In genomic region chr12:12039897-12040296, GRCh38 we compare ENCODE assay signal across 21 cellular contexts. TPM values are rescaled to one million over a fixed set of nuclear protein-coding genes. Genes with fewer than 3 reads are reported as not detected.
"Had no signal": no experiment of that assay in that cellular context is flagged by ENCODE, and none has a peak within 500 bp of the region (broad histone marks: within the 10 kb centered on the region; RNA-seq: fewer than 3 reads in every experiment).

No MANE protein-coding gene starts in this region.

- H3K27me3 ChIP-seq: brain microvascular endothelial cell, cardiac muscle cell had no signal

- H3K27ac ChIP-seq: brain microvascular endothelial cell, cardiac muscle cell had no signal

- H3K36me3 Mint-ChIP-seq: activated naive CD4-positive, alpha-beta T cell treated with anti-CD3 and anti-CD28 coated beads, Interleukin-2, amount 10 ng/mL, durations not matched to agents 7 days and 5 days; activated naive CD8-positive, alpha-beta T cell treated with anti-CD3 and anti-CD28 coated beads for 36 hours had no signal

- H3K4me3 ChIP-seq: cardiac muscle cell had no signal

- ATAC-seq: activated T-cell treated with anti-CD3 and anti-CD28 coated beads, Interleukin-2, amount 50 U/mL, for 72 hours; T-helper 17 cell had no signal

- H3K9me3 Mint-ChIP-seq: activated B cell treated with CpG ODN at 0.5 μM for 24 hours; activated CD4-positive, alpha-beta T cell treated with anti-CD3 and anti-CD28 coated beads, Interleukin-2, amount 10 ng/mL, durations not matched to agents 24 days and 14 days; activated naive CD4-positive, alpha-beta T cell treated with anti-CD3 and anti-CD28 coated beads, Interleukin-2, amount 10 ng/mL, durations not matched to agents 7 days and 5 days; activated naive CD8-positive, alpha-beta T cell treated with anti-CD3 and anti-CD28 coated beads for 36 hours; activated T-cell treated with anti-CD3 and anti-CD28 coated beads, Interleukin-2, amount 50 U/mL, for 72 hours; activated T-helper 2 cell treated with anti-CD3 and anti-CD28 coated beads, Interferon-gamma antibody, Interleukin-2, Interleukin-4, amounts not matched to agents 10 μg/mL and 5 μg/mL and 100 μg/mL, durations not matched to agents 14 hours and 24 hours and 36 hours had no signal

- H3K27ac Mint-ChIP-seq: activated B cell treated with CpG ODN at 0.5 μM for 24 hours; activated CD4-positive, alpha-beta T cell treated with anti-CD3 and anti-CD28 coated beads, Interleukin-2, amount 10 ng/mL, durations not matched to agents 24 days and 14 days; activated naive CD4-positive, alpha-beta T cell treated with anti-CD3 and anti-CD28 coated beads, Interleukin-2, amount 10 ng/mL, durations not matched to agents 7 days and 5 days; activated naive CD8-positive, alpha-beta T cell treated with anti-CD3 and anti-CD28 coated beads for 36 hours; activated T-cell treated with anti-CD3 and anti-CD28 coated beads, Interleukin-2, amount 50 U/mL, for 72 hours; activated T-helper 2 cell treated with anti-CD3 and anti-CD28 coated beads, Interferon-gamma antibody, Interleukin-2, Interleukin-4, amounts not matched to agents 10 μg/mL and 5 μg/mL and 100 μg/mL, durations not matched to agents 14 hours and 24 hours and 36 hours; T-helper 17 cell had no signal

- H3K4me1 Mint-ChIP-seq: activated B cell treated with CpG ODN at 0.5 μM for 24 hours; activated naive CD4-positive, alpha-beta T cell treated with anti-CD3 and anti-CD28 coated beads, Interleukin-2, amount 10 ng/mL, durations not matched to agents 7 days and 5 days; activated naive CD8-positive, alpha-beta T cell treated with anti-CD3 and anti-CD28 coated beads for 36 hours; T-helper 17 cell had no signal

- DNase-seq: activated B cell treated with CpG ODN at 0.5 μM for 24 hours; activated CD4-positive, alpha-beta T cell treated with anti-CD3 and anti-CD28 coated beads for 1 hour; activated CD4-positive, alpha-beta T cell treated with anti-CD3 and anti-CD28 coated beads, Interleukin-2, amount 10 ng/mL, durations not matched to agents 24 days and 14 days; activated CD4-positive, alpha-beta T cell treated with anti-CD3 and anti-CD28 coated beads, Interleukin-2, amount 50 U/mL, for 48 hours; activated gamma-delta T cell treated with Interleukin-2 at 50 U/mL for 16 hours; activated naive CD4-positive, alpha-beta T cell treated with anti-CD3 and anti-CD28 coated beads, Interleukin-2, amount 10 ng/mL, durations not matched to agents 7 days and 5 days; activated naive CD8-positive, alpha-beta T cell treated with anti-CD3 and anti-CD28 coated beads for 36 hours; activated T-cell treated with anti-CD3 and anti-CD28 coated beads for 4 hours; activated T-cell treated with anti-CD3 and anti-CD28 coated beads, Interleukin-2, amount 50 U/mL, for 72 hours; brain microvascular endothelial cell; MM.1S; NCI-H1105; NCI-H1436; NCI-H1694 treated with DMSO at 0.1 percent for 48 hours; NCI-H2029 treated with DMSO at 0.1 percent for 48 hours; NCI-H510A treated with DMSO at 0.1 percent for 48 hours; SIG-M5; T-helper 17 cell; T-helper 9 cell had no signal

- H3K36me3 ChIP-seq: brain microvascular endothelial cell, cardiac muscle cell had no signal

- H3K4me3 Mint-ChIP-seq: activated B cell treated with CpG ODN at 0.5 μM for 24 hours; activated CD4-positive, alpha-beta T cell treated with anti-CD3 and anti-CD28 coated beads, Interleukin-2, amount 10 ng/mL, durations not matched to agents 24 days and 14 days; activated naive CD4-positive, alpha-beta T cell treated with anti-CD3 and anti-CD28 coated beads, Interleukin-2, amount 10 ng/mL, durations not matched to agents 7 days and 5 days; activated naive CD8-positive, alpha-beta T cell treated with anti-CD3 and anti-CD28 coated beads for 36 hours; activated T-cell treated with anti-CD3 and anti-CD28 coated beads, Interleukin-2, amount 50 U/mL, for 72 hours; T-helper 17 cell had no signal

RNA-seq across cellular contexts. Expression of gene BCL2L14, which starts 30.8 kb away (rescaled TPM):
- total RNA-seq: activated B cell treated with CpG ODN at 0.5 μM for 24 hours, cardiac muscle cell had no signal
- polyA plus RNA-seq: cardiac muscle cell had no signal
